Comparison of ENCODE assay signal across 8 cellular contexts in the genomic region with DNA sequence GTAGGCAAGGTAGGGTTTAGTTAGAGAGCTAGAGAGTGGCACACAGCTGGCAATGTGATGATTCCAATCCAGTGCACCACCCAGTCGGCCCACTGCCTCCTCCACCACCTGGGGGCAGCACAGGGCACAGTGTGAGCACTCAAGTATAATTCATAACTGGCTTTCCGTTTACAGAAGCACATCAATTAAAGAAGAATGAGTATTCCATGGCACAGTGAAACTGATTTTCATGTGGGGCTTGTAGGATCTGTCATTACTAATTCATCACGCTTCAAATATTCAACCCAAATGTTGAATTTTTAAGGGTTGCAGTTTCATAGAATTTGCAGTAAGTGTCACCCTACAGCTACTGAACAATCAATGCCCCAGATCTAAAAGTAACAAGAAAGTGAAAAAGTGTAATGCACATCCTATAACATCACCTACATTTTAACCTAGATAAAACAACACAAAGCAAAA.
DNase-seq lines count a peak whose midpoint lies in the region; ATAC-seq and TF ChIP-seq lines count a peak whose summit lies in the region.

No MANE protein-coding gene starts in this region.

- H4K91ac ChIP-seq in IMR-90 (ENCODE audit: insufficient read depth, low read depth, low read length) = no peak overlapping the region

- H3K4me1 ChIP-seq in IMR-90 (ENCODE audit: control insufficient read depth, insufficient read depth, low read length) = no peaks in the 10 kb centered on the region
- no peaks in the 10 kb centered on the region for H3K4me1 ChIP-seq in RWPE2 (ENCODE audit: insufficient read depth, poor library complexity, severe bottlenecking)

- no peaks in the 10 kb centered on the region for H4K20me1 ChIP-seq in IMR-90 (ENCODE audit: insufficient read depth, low read length)

- no CpG with 5 or more reads among the region's 3 CpGs for WGBS in IMR-90 (ENCODE audit: extremely low coverage in 2 of 2, insufficient read length in 1 of 2), 2 experiments

- TF ChIP-seq CTCF in IMR-90 (conservative IDR thresholded peaks at IDR 0.05; ENCODE audit: low read depth, low read length) = peak; percentile 70
- peak; percentile 90 for TF ChIP-seq CTCF in RWPE2 (IDR thresholded peaks at IDR 0.05; ENCODE audit: poor library complexity, severe bottlenecking)

- no peak overlapping the region for H2AK5ac ChIP-seq in IMR-90 (ENCODE audit: low read depth, low read length)

- H4K5ac ChIP-seq in IMR-90 (ENCODE audit: low read depth, low read length) = no peak overlapping the region

- H2BK20ac ChIP-seq in IMR-90 (ENCODE audit: low read depth, low read length) = no peak overlapping the region

- H2AK9ac ChIP-seq in IMR-90 (replicated peaks; ENCODE audit: low read depth, low read length, poor library complexity) = no peak overlapping the region

- no peak overlapping the region for H3K4me3 ChIP-seq in IMR-90 (ENCODE audit: insufficient read depth, low read depth, low read length)
- H3K4me3 ChIP-seq in RWPE2 (ENCODE audit: severe bottlenecking) = no peak overlapping the region

- H3K27ac ChIP-seq in IMR-90 (ENCODE audit: insufficient read depth, low read length) (no peak overlapping the region), RWPE2 (ENCODE audit: poor library complexity, severe bottlenecking) (no peak overlapping the region)

- no peaks in the 10 kb centered on the region; the same call in 1 of the 2 replicates for H3K27me3 ChIP-seq in IMR-90 (ENCODE audit: control insufficient read depth, insufficient read depth, low read length)
- peaks cover 7% of the 10 kb centered on the region for H3K27me3 ChIP-seq in RWPE2 (ENCODE audit: insufficient read depth, poor library complexity, severe bottlenecking)

- in situ Hi-C loops in IMR-90 (cut with MboI; ENCODE audit: low sequenced_read_pairs) = loop anchor here (5.0 to 25.0 kb wide), 4 partner anchors 218 to 803 kb away; partner anchors contain the start of genes ADPRH, COX17 and PLA1A

- intact Hi-C loops in IMR-90 (cut with micrococcal nuclease) (loop anchor here (1.0 kb wide), 2 partner anchors 214 to 357 kb away; no protein-coding TSS in a partner anchor), posterior vena cava (cut with DNase I) (loop anchor here (10.0 kb wide), 2 partner anchors 150 to 210 kb away; partner anchors contain the start of gene IGSF11 (in 1 of the 2))

- H2BK5ac ChIP-seq in IMR-90 (ENCODE audit: low read depth, low read length, poor library complexity, severe bottlenecking) = no peak overlapping the region

- H3K18ac ChIP-seq in IMR-90 (ENCODE audit: low read depth, low read length) = no peak overlapping the region

- H3K9ac ChIP-seq in IMR-90 (ENCODE audit: low read depth, low read length) = no peak overlapping the region

- dilution Hi-C loops in IMR-90 (cut with HindIII; ENCODE audit: low sequenced_read_pairs, unreplicated experiment) = no loop called here

- TF ChIP-seq RAD21 in IMR-90 (IDR thresholded peaks at IDR 0.05; ENCODE audit: low read length) = peak; percentile 54

- no peak overlapping the region for H3K14ac ChIP-seq in IMR-90 (replicated peaks; ENCODE audit: low read depth, low read length)

- no peak for TF ChIP-seq POLR2A in IMR-90 (IDR thresholded peaks at IDR 0.05; ENCODE audit: low read depth, low read length)

- peak; percentile 77 for ATAC-seq in GM21528 (IDR thresholded peaks at IDR 0.05; ENCODE audit: low FRiP score, unreplicated experiment)
- peak; percentile 93 for ATAC-seq in IMR-90 (ENCODE audit: low read depth)
- ATAC-seq in RWPE2 (ENCODE audit: low read depth) = peak; percentile 76

- POLR2A ChIA-PET in IMR-90 (lab: Charles Lee; ENCODE audit: unreplicated experiment) = interaction anchor here (0.6 kb wide), 1 partner anchor 213 kb away, joined by 4 read pairs; no protein-coding TSS in a partner anchor

- H3K36me3 ChIP-seq in IMR-90 (ENCODE audit: control insufficient read depth, insufficient read depth, low read length) = no peaks in the 10 kb centered on the region
- H3K36me3 ChIP-seq in RWPE2 (ENCODE audit: low read depth) = no peaks in the 10 kb centered on the region

- CTCF ChIA-PET in IMR-90 (lab: Yijun Ruan, JAX) = interaction anchor here (0.5 to 4.6 kb wide), 19 partner anchors 8 to 356 kb away, joined by 3 to 29 read pairs (median 4); partner anchors contain the start of genes B4GALT4 and IGSF11

- H2BK15ac ChIP-seq in IMR-90 (ENCODE audit: low read depth, low read length) = no peak overlapping the region

- no peak overlapping the region for H3K4me2 ChIP-seq in IMR-90 (ENCODE audit: low read depth, low read length)

- no TSS peak for BruUV-seq in IMR-90 (replicated peaks; lab: Mats Ljungman, UMichigan)

- no peaks in the 10 kb centered on the region for H3K9me3 ChIP-seq in IMR-90 (ENCODE audit: control insufficient read depth, insufficient read depth, low read length)
- H3K9me3 ChIP-seq in RWPE2 (ENCODE audit: severe bottlenecking) = no peaks in the 10 kb centered on the region

- no peaks in the 10 kb centered on the region for H3K9me1 ChIP-seq in IMR-90 (ENCODE audit: insufficient read depth, low read length)

- no peak overlapping the region for H3K56ac ChIP-seq in IMR-90 (ENCODE audit: extremely low read depth, insufficient read depth, low read length)

- no peak overlapping the region for H4K8ac ChIP-seq in IMR-90 (ENCODE audit: low read depth in 2 of 2, low read length in 2 of 2)

- H3K23ac ChIP-seq in IMR-90 (ENCODE audit: low read depth, low read length) = no peak overlapping the region

- H2BK120ac ChIP-seq in IMR-90 (ENCODE audit: low read depth, low read length) = no peak overlapping the region

- DNase-seq in DMS53 treated with DMSO at 0.1 percent for 48 hours (lab: John Stamatoyannopoulos, UW; ENCODE audit: unreplicated experiment) = peak; percentile 23
- DNase-seq in IMR-90 = peak; percentile 33
- DNase-seq in RWPE2 (ENCODE audit: low spot score) = no peak
- DNase-seq in activated effector memory CD4-positive, alpha-beta T cell treated with anti-CD3 and anti-CD28 coated beads, Interleukin-2, amount 50 U/mL, for 16 hours = peak; percentile 91
- peak; percentile 12 for DNase-seq in glomerular endothelial cell (ENCODE audit: extremely low read depth, low read depth, low spot score)
- peak; percentile 82 for DNase-seq in posterior vena cava (ENCODE audit: low spot score)
- peak; percentile 68 for DNase-seq in ureter (ENCODE audit: low spot score)

- no peak overlapping the region for H2AFZ ChIP-seq in IMR-90 (replicated peaks; ENCODE audit: low read length, poor library complexity)

- no peak overlapping the region for H3K4ac ChIP-seq in IMR-90 (ENCODE audit: low read depth, low read length)

- H3K79me1 ChIP-seq in IMR-90 (ENCODE audit: low read depth in 1 of 2, low read length in 2 of 2) = no peaks in the 10 kb centered on the region

TF ChIP-seq in IMR-90, 13 proteins besides CTCF, POLR2A, EP300 and RAD21:
- TF ChIP-seq MAFK (IDR thresholded peaks at IDR 0.05; ENCODE audit: low read depth, low read length) (no peak), CHD1 (IDR thresholded peaks at IDR 0.05; ENCODE audit: low read depth, low read length) (no peak), SMC3 (IDR thresholded peaks at IDR 0.05; ENCODE audit: low read depth, low read length) (peak; percentile 71)
